Comparison of ENCODE assay signal across 9 cellular contexts in genomic region chr12:93847517-93848452, GRCh38.
DNase-seq lines count a peak whose midpoint lies in the region; ATAC-seq, FAIRE-seq and TF ChIP-seq lines count a peak whose summit lies in the region.
"Had no signal": no experiment of that assay in that cellular context is flagged by ENCODE, and none has a peak within 500 bp of the region (broad histone marks: within the 10 kb centered on the region; RNA-seq: fewer than 3 reads in every experiment).

No MANE protein-coding gene starts in this region.

- 92 to 95% (median 92%) methylated on average over 7 of the region's 7 CpGs for WGBS in stomach, 5 donors

- no peaks in the 10 kb centered on the region for H3K36me3 ChIP-seq in naive thymus-derived CD4-positive, alpha-beta T cell (ENCODE audit: control insufficient read depth in 2 of 3, insufficient read depth in 3 of 3, low read length in 3 of 3)
- no peaks in the 10 kb centered on the region for H3K36me3 ChIP-seq in neural progenitor cell
- H3K36me3 ChIP-seq in stomach, result peaks cover 0 to 6% (median 0%) of the 10 kb centered on the region in 4 donors

- H3K9me3 ChIP-seq in naive thymus-derived CD4-positive, alpha-beta T cell (ENCODE audit: control insufficient read depth in 2 of 3, low read length in 3 of 3), result no peaks in the 10 kb centered on the region
- no peaks in the 10 kb centered on the region for H3K9me3 ChIP-seq in neural progenitor cell (ENCODE audit: low read depth)
- no peaks in the 10 kb centered on the region for H3K9me3 ChIP-seq in stomach

- no peaks in the 10 kb centered on the region for H3K27me3 ChIP-seq in naive thymus-derived CD4-positive, alpha-beta T cell (ENCODE audit: control insufficient read depth in 2 of 2, insufficient read depth in 2 of 2, low read length in 2 of 2)
- H3K27me3 ChIP-seq in neural progenitor cell (no peaks in the 10 kb centered on the region), stomach (no peaks in the 10 kb centered on the region)

- H3K4me1 Mint-ChIP-seq in naive thymus-derived CD4-positive, alpha-beta T cell, result peaks cover 12 to 61% (median 23%) of the 10 kb centered on the region in 7 donors
- peaks cover 22% of the 10 kb centered on the region for H3K4me1 Mint-ChIP-seq in neural progenitor cell

- DNase-seq in NOMO-1 treated with DMSO at 0.1 percent for 48 hours (lab: John Stamatoyannopoulos, UW; ENCODE audit: unreplicated experiment), result peak; percentile 92
- DNase-seq in naive thymus-derived CD4-positive, alpha-beta T cell, result no peak
- no peak for DNase-seq in neural progenitor cell (ENCODE audit: low spot score)
- DNase-seq in urothelium cell line (ENCODE audit: low spot score), result no peak
- no peak for DNase-seq in hypothalamus (lab: John Stamatoyannopoulos, UW)
- DNase-seq in stomach, result no peak
- DNase-seq: stimulated activated naive CD4-positive, alpha-beta T cell had no signal

- TF ChIP-seq EP300 in stomach (IDR thresholded peaks at IDR 0.05), result no peak

- TF ChIP-seq POLR2A in stomach (IDR thresholded peaks at IDR 0.05), result no peak

- TF ChIP-seq CTCF in neural progenitor cell (IDR thresholded peaks at IDR 0.05) (no peak), stomach (IDR thresholded peaks at IDR 0.05) (no peak)

- no peak overlapping the region for H3K4me3 ChIP-seq in naive thymus-derived CD4-positive, alpha-beta T cell (ENCODE audit: low read length)
- H3K4me3 ChIP-seq in neural progenitor cell (no peak overlapping the region), stomach (no peak overlapping the region)

- no peaks in the 10 kb centered on the region for H4K20me1 ChIP-seq in neural progenitor cell (ENCODE audit: low read depth)

- CTCF ChIA-PET in naive thymus-derived CD4-positive, alpha-beta T cell (lab: Charles Lee), result interaction anchor here (0.7 to 1.1 kb wide), 2 partner anchors 23 to 253 kb away, joined by 3 read pairs; no protein-coding TSS in a partner anchor

- peak overlapping the region in 3 of 9 donors; percentile 31 to 85 (median 46) for H3K27ac Mint-ChIP-seq in naive thymus-derived CD4-positive, alpha-beta T cell
- H3K27ac Mint-ChIP-seq in neural progenitor cell, result no peak overlapping the region

- H3K4me2 ChIP-seq in neural progenitor cell, result no peak overlapping the region

- H3K4me1 ChIP-seq in naive thymus-derived CD4-positive, alpha-beta T cell (ENCODE audit: control insufficient read depth in 2 of 2, insufficient read depth in 2 of 2, low read length in 2 of 2), result peaks cover 0 to 13% of the 10 kb centered on the region in 2 donors
- H3K4me1 ChIP-seq in neural progenitor cell (peaks cover 7% of the 10 kb centered on the region), stomach (peaks cover 0 to 9% (median 7%) of the 10 kb centered on the region in 4 donors)

- no peak overlapping the region for H3K27ac ChIP-seq in naive thymus-derived CD4-positive, alpha-beta T cell (ENCODE audit: low read depth, low read length)
- H3K27ac ChIP-seq in neural progenitor cell (no peak overlapping the region), stomach (peak overlapping the region in 2 of 5 donors; percentile 50 to 66)

- H3K27me3 Mint-ChIP-seq in naive thymus-derived CD4-positive, alpha-beta T cell, result no peaks in the 10 kb centered on the region
- H3K27me3 Mint-ChIP-seq in neural progenitor cell (ENCODE audit: insufficient read depth, low read depth), result peaks cover 6% of the 10 kb centered on the region

- H3K36me3 Mint-ChIP-seq in naive thymus-derived CD4-positive, alpha-beta T cell, result peaks cover 6 to 45% (median 43%) of the 10 kb centered on the region in 5 donors
- H3K36me3 Mint-ChIP-seq in neural progenitor cell, result no peaks in the 10 kb centered on the region

- no peak overlapping the region for H3K9ac ChIP-seq in neural progenitor cell

- H3K4me3 Mint-ChIP-seq in naive thymus-derived CD4-positive, alpha-beta T cell, result peak overlapping the region in 2 of 10 donors; percentile 59 to 68
- no peak overlapping the region for H3K4me3 Mint-ChIP-seq in neural progenitor cell

- FAIRE-seq in urothelium cell line (lab: Jason Lieb, UNC), result no peak

- H2AFZ ChIP-seq in neural progenitor cell (replicated peaks), result no peak overlapping the region

- ATAC-seq in GM19023 (IDR thresholded peaks at IDR 0.05; ENCODE audit: unreplicated experiment) (peak; percentile 76), HG02798 (IDR thresholded peaks at IDR 0.05; ENCODE audit: poor library complexity, unreplicated experiment) (peak; percentile 85)
- peak; percentile 40 for ATAC-seq in naive thymus-derived CD4-positive, alpha-beta T cell

- POLR2A ChIA-PET in naive thymus-derived CD4-positive, alpha-beta T cell (lab: Charles Lee), result no interaction called here

- intact Hi-C loops in naive thymus-derived CD4-positive, alpha-beta T cell (cut with micrococcal nuclease), result loop anchor here in 1 of 2 donors (1.0 to 5.0 kb wide), 6 partner anchors 34 to 920 kb away; partner anchors contain the start of genes CRADD and EEA1
- intact Hi-C loops in stomach (cut with DNase I; ENCODE audit: low total_unique reads), result no loop called here

- H3K79me2 ChIP-seq in neural progenitor cell (ENCODE audit: low read depth), result no peaks in the 10 kb centered on the region

- H3K9me3 Mint-ChIP-seq in naive thymus-derived CD4-positive, alpha-beta T cell, result peaks cover 0 to 16% (median 1%) of the 10 kb centered on the region in 11 donors
- peaks cover 4% of the 10 kb centered on the region for H3K9me3 Mint-ChIP-seq in neural progenitor cell

- no peaks in the 10 kb centered on the region for H3F3A ChIP-seq in neural progenitor cell (ENCODE audit: low read depth)
